In genomic region chr3:64493149-64493548, GRCh38 we compare ENCODE assay signal across 24 cellular contexts.
DNase-seq lines count a peak whose midpoint lies in the region; ATAC-seq and TF ChIP-seq lines count a peak whose summit lies in the region.
"Had no signal": no experiment of that assay in that cellular context is flagged by ENCODE, and none has a peak within 500 bp of the region (broad histone marks: within the 10 kb centered on the region; RNA-seq: fewer than 3 reads in every experiment).

No MANE protein-coding gene starts in this region.

- H3K36me3 ChIP-seq in IMR-90 (ENCODE audit: control insufficient read depth, insufficient read depth, low read length) (no peaks in the 10 kb centered on the region), mesenchymal stem cell (ENCODE audit: control insufficient read depth in 1 of 2, insufficient read depth in 2 of 2, low read depth in 1 of 2, low read length in 2 of 2) (no peaks in the 10 kb centered on the region), parathyroid adenoma (ENCODE audit: control insufficient read depth, insufficient read depth, low read length) (no peaks in the 10 kb centered on the region), breast epithelium (no peaks in the 10 kb centered on the region)
- H3K36me3 ChIP-seq: BLaER1 treated with 17β-estradiol and CSF1 and Interleukin-3, amounts not matched to agents 10 nM and 100 nM had no signal

- H4K8ac ChIP-seq in IMR-90 (ENCODE audit: low read depth in 2 of 2, low read length in 2 of 2) (peak overlapping the region in 1 of 2 experiments; percentile 5; a peak in 1 of 4 replicates), mesenchymal stem cell (ENCODE audit: low read length) (no peak overlapping the region)

- in situ Hi-C loops in IMR-90 (cut with MboI; ENCODE audit: low sequenced_read_pairs) = no loop called here

- TF ChIP-seq POLR2A in IMR-90 (IDR thresholded peaks at IDR 0.05; ENCODE audit: low read depth, low read length) (no peak), breast epithelium (IDR thresholded peaks at IDR 0.05) (no peak), lower leg skin (IDR thresholded peaks at IDR 0.05) (no peak)

- ATAC-seq in IMR-90 (ENCODE audit: low read depth) = no peak
- ATAC-seq: CD8-positive, alpha-beta T cell; GM12878 had no signal

- POLR2A ChIA-PET in IMR-90 (lab: Charles Lee; ENCODE audit: unreplicated experiment) = no interaction called here

- H2BK120ac ChIP-seq in IMR-90 (ENCODE audit: low read depth, low read length) = peak overlapping the region; percentile 85; the same call in 1 of the 2 replicates
- peak overlapping the region; percentile 11 for H2BK120ac ChIP-seq in mesenchymal stem cell (ENCODE audit: low read depth, low read length)

- H2AK5ac ChIP-seq in IMR-90 (ENCODE audit: low read depth, low read length) = no peak overlapping the region; the same call in none of the 2 replicates
- H2AK5ac ChIP-seq in mesenchymal stem cell (ENCODE audit: low read length, severe bottlenecking) = no peak overlapping the region

- peaks cover 14% of the 10 kb centered on the region for H3K9me1 ChIP-seq in IMR-90 (ENCODE audit: insufficient read depth, low read length)

- H2BK20ac ChIP-seq in IMR-90 (ENCODE audit: low read depth, low read length) = peak overlapping the region; percentile 53

- H3K4me1 ChIP-seq in IMR-90 (ENCODE audit: control insufficient read depth, insufficient read depth, low read length) (peaks cover 6% of the 10 kb centered on the region; the same call in 1 of the 2 replicates), mesenchymal stem cell (ENCODE audit: control insufficient read depth, insufficient read depth, low read depth, low read length) (peaks cover 20% of the 10 kb centered on the region), parathyroid adenoma (peaks cover 39% of the 10 kb centered on the region), breast epithelium (no peaks in the 10 kb centered on the region)

- CTCF ChIA-PET in IMR-90 (lab: Yijun Ruan, JAX) = no interaction called here

- H3K79me1 ChIP-seq in IMR-90 (ENCODE audit: low read depth in 1 of 2, low read length in 2 of 2) (no peaks in the 10 kb centered on the region), mesenchymal stem cell (replicated peaks; ENCODE audit: low read length, poor library complexity, severe bottlenecking) (no peaks in the 10 kb centered on the region)

- H3K4me3 ChIP-seq in IMR-90 (ENCODE audit: insufficient read depth, low read depth, low read length) (no peak overlapping the region), mesenchymal stem cell (ENCODE audit: insufficient read depth in 1 of 2, low read depth in 1 of 2, low read length in 2 of 2) (no peak overlapping the region), parathyroid adenoma (ENCODE audit: low read depth, low read length) (no peak overlapping the region), breast epithelium (no peak overlapping the region), foreskin fibroblast (ENCODE audit: low read depth in 1 of 2, low read length in 2 of 2) (no peak overlapping the region), lower leg skin (ENCODE audit: low read depth, poor library complexity, severe bottlenecking) (no peak overlapping the region)
- H3K4me3 ChIP-seq: BLaER1 treated with 17β-estradiol and CSF1 and Interleukin-3, amounts not matched to agents 10 nM and 100 nM; GM12878 had no signal

- H3K9ac ChIP-seq in IMR-90 (ENCODE audit: low read depth, low read length) (no peak overlapping the region), mesenchymal stem cell (ENCODE audit: low read length) (no peak overlapping the region), parathyroid adenoma (no peak overlapping the region)
- H3K9ac ChIP-seq: BLaER1 treated with 17β-estradiol and CSF1 and Interleukin-3, amounts not matched to agents 10 nM and 100 nM had no signal

- BruUV-seq in IMR-90 (replicated peaks; lab: Mats Ljungman, UMichigan) = no TSS peak

- H3K14ac ChIP-seq in IMR-90 (replicated peaks; ENCODE audit: low read depth, low read length) (no peak overlapping the region), mesenchymal stem cell (ENCODE audit: low read length in 2 of 2) (no peak overlapping the region)

- TF ChIP-seq RAD21 in IMR-90 (IDR thresholded peaks at IDR 0.05; ENCODE audit: low read length) = no peak

- dilution Hi-C loops in IMR-90 (cut with HindIII; ENCODE audit: low sequenced_read_pairs, unreplicated experiment) = no loop called here

- no peak overlapping the region for H2AK9ac ChIP-seq in IMR-90 (replicated peaks; ENCODE audit: low read depth, low read length, poor library complexity)

- H3K9me3 ChIP-seq in IMR-90 (ENCODE audit: control insufficient read depth, insufficient read depth, low read length) = no peaks in the 10 kb centered on the region
- no peaks in the 10 kb centered on the region for H3K9me3 ChIP-seq in mesenchymal stem cell (ENCODE audit: control insufficient read depth, low read length)
- H3K9me3 ChIP-seq in parathyroid adenoma (ENCODE audit: control insufficient read depth, low read length) = no peaks in the 10 kb centered on the region
- no peaks in the 10 kb centered on the region for H3K9me3 ChIP-seq in breast epithelium
- H3K9me3 ChIP-seq: BLaER1 treated with 17β-estradiol and CSF1 and Interleukin-3, amounts not matched to agents 10 nM and 100 nM had no signal

- H3K56ac ChIP-seq in IMR-90 (ENCODE audit: extremely low read depth, insufficient read depth, low read length) = no peak overlapping the region

- H3K27ac ChIP-seq in IMR-90 (ENCODE audit: insufficient read depth, low read length) (no peak overlapping the region), mesenchymal stem cell (ENCODE audit: low read length, poor library complexity, severe bottlenecking) (no peak overlapping the region), parathyroid adenoma (no peak overlapping the region), breast epithelium (no peak overlapping the region)
- H3K27ac ChIP-seq: BLaER1 treated with 17β-estradiol and CSF1 and Interleukin-3, amounts not matched to agents 10 nM and 100 nM; C4-2B had no signal

- H3K4me2 ChIP-seq in IMR-90 (ENCODE audit: low read depth, low read length) (no peak overlapping the region), mesenchymal stem cell (ENCODE audit: low read length, poor library complexity, severe bottlenecking) (no peak overlapping the region), parathyroid adenoma (ENCODE audit: low read length) (no peak overlapping the region)
- H3K4me2 ChIP-seq: BLaER1 treated with 17β-estradiol and CSF1 and Interleukin-3, amounts not matched to agents 10 nM and 100 nM had no signal

- peak overlapping the region; percentile 19; the same call in 1 of the 2 replicates for H3K18ac ChIP-seq in IMR-90 (ENCODE audit: low read depth, low read length)
- peak overlapping the region; percentile 59 to 79 for H3K18ac ChIP-seq in mesenchymal stem cell (ENCODE audit: low read depth in 1 of 2, low read length in 2 of 2)

- H3K4ac ChIP-seq in IMR-90 (ENCODE audit: low read depth, low read length) = 0 out of 2 replicates have a peak overlapping the region, but pooled peaks have one; percentile 5
- H3K4ac ChIP-seq in mesenchymal stem cell (ENCODE audit: low read depth in 1 of 2, low read length in 2 of 2) = peak overlapping the region in 1 of 2 experiments; percentile 52

- DNase-seq in IMR-90 = no peak
- DNase-seq in NCI-H82 treated with DMSO at 0.1 percent for 48 hours (lab: John Stamatoyannopoulos, UW; ENCODE audit: unreplicated experiment) = peak; percentile 74
- no peak for DNase-seq in mesenchymal stem cell
- no peak for DNase-seq in breast epithelium (ENCODE audit: low spot score in 2 of 2)
- no peak for DNase-seq in foreskin fibroblast
- no peak for DNase-seq in hepatic stellate cell (ENCODE audit: low spot score)
- DNase-seq in lower leg skin (ENCODE audit: low spot score in 2 of 2) = no peak
- DNase-seq: 8988T; ACHN; AML-193; CD4-positive, alpha-beta T cell; CD8-positive, alpha-beta T cell; COR-L47; DMS 273 treated with DMSO at 0.1 percent for 48 hours; DMS153; DMS53; DMS79; DND-41; EL; GDM1 had no signal

- H3K79me2 ChIP-seq in parathyroid adenoma = no peaks in the 10 kb centered on the region

- H4K20me1 ChIP-seq in IMR-90 (ENCODE audit: insufficient read depth, low read length) = no peaks in the 10 kb centered on the region

- no peak for TF ChIP-seq CTCF in IMR-90 (conservative IDR thresholded peaks at IDR 0.05; ENCODE audit: low read depth, low read length)
- TF ChIP-seq CTCF in parathyroid adenoma (IDR thresholded peaks at IDR 0.05) = no peak
- TF ChIP-seq CTCF in breast epithelium (IDR thresholded peaks at IDR 0.05) = no peak
- TF ChIP-seq CTCF in foreskin fibroblast (IDR thresholded peaks at IDR 0.05; ENCODE audit: low read depth, low read length) = no peak
- no peak for TF ChIP-seq CTCF in lower leg skin (IDR thresholded peaks at IDR 0.05)

- H4K91ac ChIP-seq in IMR-90 (ENCODE audit: insufficient read depth, low read depth, low read length) (no peak overlapping the region), mesenchymal stem cell (ENCODE audit: low read length) (no peak overlapping the region)

- H2BK12ac ChIP-seq in mesenchymal stem cell (ENCODE audit: low read length in 2 of 2) = peak overlapping the region; percentile 74 to 79

- H2BK15ac ChIP-seq in IMR-90 (ENCODE audit: low read depth, low read length) (peak overlapping the region; percentile 61; the same call in 1 of the 3 replicates), mesenchymal stem cell (ENCODE audit: low read depth, poor library complexity, severe bottlenecking) (no peak overlapping the region)

- H3K23ac ChIP-seq in IMR-90 (ENCODE audit: low read depth, low read length) (no peak overlapping the region), mesenchymal stem cell (ENCODE audit: low read length in 2 of 2) (no peak overlapping the region)

- H2AFZ ChIP-seq in IMR-90 (replicated peaks; ENCODE audit: low read length, poor library complexity) (no peak overlapping the region), mesenchymal stem cell (ENCODE audit: low read depth, low read length) (no peak overlapping the region), parathyroid adenoma (peak overlapping the region; percentile 98)

- H2BK5ac ChIP-seq in IMR-90 (ENCODE audit: low read depth, low read length, poor library complexity, severe bottlenecking) = no peak overlapping the region
- H2BK5ac ChIP-seq in mesenchymal stem cell (ENCODE audit: low read depth, low read length, poor library complexity, severe bottlenecking) = no peak overlapping the region

- WGBS in IMR-90 (ENCODE audit: extremely low coverage in 2 of 2, insufficient read length in 1 of 2), 2 experiments = no CpG with 5 or more reads among the region's 2 CpGs
- 100% methylated on average over 1 of the region's 2 CpGs for WGBS in mesenchymal stem cell
- 73 to 80% methylated on average over 2 of the region's 2 CpGs for WGBS in lower leg skin, 2 donors

- no peak overlapping the region for H4K5ac ChIP-seq in IMR-90 (ENCODE audit: low read depth, low read length)

- intact Hi-C loops in IMR-90 (cut with micrococcal nuclease) (no loop called here), breast epithelium (cut with DNase I; ENCODE audit: low total_unique reads) (no loop called here), lower leg skin (cut with DNase I; ENCODE audit: low total_unique reads) (loop anchor here (5.0 kb wide), 1 partner anchor 1141 kb away; no protein-coding TSS in a partner anchor)

- H3K27me3 ChIP-seq in IMR-90 (ENCODE audit: control insufficient read depth, insufficient read depth, low read length) = peaks cover 5% of the 10 kb centered on the region; the same call in 1 of the 2 replicates
- H3K27me3 ChIP-seq in mesenchymal stem cell (ENCODE audit: control insufficient read depth in 1 of 2, insufficient read depth in 1 of 2, low read length in 2 of 2) = peaks cover 5 to 71% of the 10 kb centered on the region in 2 experiments
- H3K27me3 ChIP-seq in parathyroid adenoma (ENCODE audit: control insufficient read depth, insufficient read depth, low read length) = no peaks in the 10 kb centered on the region
- H3K27me3 ChIP-seq in breast epithelium = no peaks in the 10 kb centered on the region
